Comparison of ENCODE assay signal across 8 cellular contexts in genomic region chr12:6452245-6452731, GRCh38. TPM values are rescaled to one million over a fixed set of nuclear protein-coding genes. Genes with fewer than 3 reads are reported as not detected.
DNase-seq lines count a peak whose midpoint lies in the region; ATAC-seq, FAIRE-seq and TF ChIP-seq lines count a peak whose summit lies in the region.

No MANE protein-coding gene starts in this region.

- no peak for FAIRE-seq in RCC 7860 (lab: Jason Lieb, UNC)

- H3K36me3 ChIP-seq in Peyer's patch (peaks cover 0 to 36% (median 0%) of the 10 kb centered on the region in 3 donors), upper lobe of right lung (peaks cover 32% of the 10 kb centered on the region)

- no peak for DNase-seq in T-helper 1 cell
- DNase-seq in Peyer's patch = peak; percentile 41 to 76 (median 70)
- DNase-seq in effector memory CD8-positive, alpha-beta T cell = no peak
- DNase-seq in upper lobe of right lung = no peak
- no peak for DNase-seq in RCC 7860 (ENCODE audit: low spot score)

- H3K9me3 Mint-ChIP-seq in T-helper 1 cell treated with Interleukin-12 subunit alpha and Interleukin-12 subunit beta and Interleukin-4 antibody, amounts not matched to agents 30 μg/mL and 1 μg/mL, for 36 hours = no peaks in the 10 kb centered on the region
- no peaks in the 10 kb centered on the region for H3K9me3 Mint-ChIP-seq in effector memory CD8-positive, alpha-beta T cell

- peak overlapping the region; percentile 98 for H3K4me3 Mint-ChIP-seq in T-helper 1 cell treated with Interleukin-12 subunit alpha and Interleukin-12 subunit beta and Interleukin-4 antibody, amounts not matched to agents 30 μg/mL and 1 μg/mL, for 36 hours
- peak overlapping the region; percentile 100 for H3K4me3 Mint-ChIP-seq in effector memory CD8-positive, alpha-beta T cell

- peaks cover 65% of the 10 kb centered on the region for H3K36me3 Mint-ChIP-seq in T-helper 1 cell treated with Interleukin-12 subunit alpha and Interleukin-12 subunit beta and Interleukin-4 antibody, amounts not matched to agents 30 μg/mL and 1 μg/mL, for 36 hours (ENCODE audit: low read depth)
- H3K36me3 Mint-ChIP-seq in effector memory CD8-positive, alpha-beta T cell (ENCODE audit: insufficient read depth) = peaks cover 70% of the 10 kb centered on the region

- H3K4me1 ChIP-seq in Peyer's patch (peaks cover 0 to 24% (median 15%) of the 10 kb centered on the region in 4 donors), mononuclear cell (ENCODE audit: insufficient read depth, low read length) (peaks cover 52% of the 10 kb centered on the region), upper lobe of right lung (peaks cover 21% of the 10 kb centered on the region)

- H3K27ac Mint-ChIP-seq in T-helper 1 cell treated with Interleukin-12 subunit alpha and Interleukin-12 subunit beta and Interleukin-4 antibody, amounts not matched to agents 30 μg/mL and 1 μg/mL, for 36 hours = peak overlapping the region; percentile 97
- peak overlapping the region; percentile 100 for H3K27ac Mint-ChIP-seq in effector memory CD8-positive, alpha-beta T cell

- peaks cover 51% of the 10 kb centered on the region for H3K4me1 Mint-ChIP-seq in T-helper 1 cell treated with Interleukin-12 subunit alpha and Interleukin-12 subunit beta and Interleukin-4 antibody, amounts not matched to agents 30 μg/mL and 1 μg/mL, for 36 hours (ENCODE audit: low read depth)
- H3K4me1 Mint-ChIP-seq in effector memory CD8-positive, alpha-beta T cell (ENCODE audit: low read depth in 2 of 2) = peaks cover 44 to 56% of the 10 kb centered on the region in 2 donors

- H3K27me3 ChIP-seq in Peyer's patch = no peaks in the 10 kb centered on the region
- H3K27me3 ChIP-seq in mononuclear cell (ENCODE audit: insufficient read depth, low read length) = no peaks in the 10 kb centered on the region
- H3K27me3 ChIP-seq in upper lobe of right lung = no peaks in the 10 kb centered on the region

- TF ChIP-seq CTCF in Peyer's patch (IDR thresholded peaks at IDR 0.05) (no peak), upper lobe of right lung (IDR thresholded peaks at IDR 0.05) (no peak)

- peak; percentile 2 for ATAC-seq in effector memory CD8-positive, alpha-beta T cell (replicated peaks)
- ATAC-seq in upper lobe of right lung (peak; percentile 30), GM19328 (IDR thresholded peaks at IDR 0.05; ENCODE audit: unreplicated experiment) (no peak)

- H3K27ac ChIP-seq in Peyer's patch = peak overlapping the region; percentile 89 to 98 (median 94)
- peak overlapping the region; percentile 98 for H3K27ac ChIP-seq in upper lobe of right lung

- intact Hi-C loops in upper lobe of right lung (cut with DNase I) = no loop called here

- H3K4me3 ChIP-seq in Peyer's patch = peak overlapping the region; percentile 53 to 79 (median 66)
- H3K4me3 ChIP-seq in mononuclear cell (ENCODE audit: low read length) = peak overlapping the region; percentile 83
- H3K4me3 ChIP-seq in upper lobe of right lung = peak overlapping the region; percentile 76

- H3K27me3 Mint-ChIP-seq in T-helper 1 cell treated with Interleukin-12 subunit alpha and Interleukin-12 subunit beta and Interleukin-4 antibody, amounts not matched to agents 30 μg/mL and 1 μg/mL, for 36 hours (ENCODE audit: low read depth) = no peaks in the 10 kb centered on the region
- H3K27me3 Mint-ChIP-seq in effector memory CD8-positive, alpha-beta T cell = no peaks in the 10 kb centered on the region

- H3K9me3 ChIP-seq in Peyer's patch = no peaks in the 10 kb centered on the region
- H3K9me3 ChIP-seq in mononuclear cell (ENCODE audit: low read depth, low read length) = no peaks in the 10 kb centered on the region
- no peaks in the 10 kb centered on the region for H3K9me3 ChIP-seq in upper lobe of right lung

- peak in 1 of 2 donors; percentile 3 for TF ChIP-seq POLR2A in Peyer's patch (IDR thresholded peaks at IDR 0.05)

RNA-seq across cellular contexts. Expression of gene TAPBPL, which starts 0.4 kb away (rescaled TPM):
- total RNA-seq in Peyer's patch (100 to 1,000 TPM in 2 of 4 donors, 10 to 100 TPM in 2; 44.6 to 124 (median 95.5) TPM), mononuclear cell (28.7 TPM), upper lobe of right lung (28.4 TPM)

RNA-seq across cellular contexts. Expression of gene CD27, which starts 7.5 kb away (rescaled TPM):
- total RNA-seq in Peyer's patch = 10 to 100 TPM in 1 of 4 donors, 1 to 10 TPM in 3; 1.0 to 20.6 (median 2.3) TPM
- 24.3 TPM for total RNA-seq in mononuclear cell
- total RNA-seq in upper lobe of right lung = 1.5 TPM

RNA-seq across cellular contexts. Expression of gene VAMP1, which starts 18.2 kb away (rescaled TPM):
- total RNA-seq in Peyer's patch = 10 to 100 TPM in 2 of 4 donors, 1 to 10 TPM in 2; 5.3 to 17.4 (median 9.3) TPM
- total RNA-seq in mononuclear cell = 13.9 TPM
- total RNA-seq in upper lobe of right lung = 6.3 TPM

RNA-seq across cellular contexts. Expression of gene MRPL51, which starts 40.8 kb away (rescaled TPM):
- 10 to 100 TPM; 23.5 to 71.8 (median 61.6) TPM for total RNA-seq in Peyer's patch
- total RNA-seq in mononuclear cell = 14.7 TPM
- total RNA-seq in upper lobe of right lung = 114 TPM

RNA-seq across cellular contexts. Expression of gene NCAPD2, which starts 41.6 kb away (rescaled TPM):
- total RNA-seq in Peyer's patch (10 to 100 TPM; 26.1 to 86.6 (median 32.7) TPM), mononuclear cell (7.5 TPM), upper lobe of right lung (26.7 TPM)

Comparison
In these comparisons a context has a peak if more than half of its experiments do, and no peak if none do; other contexts are left out.
1. DNase-seq: peak in Peyer's patch (3 of 3); none in T-helper 1 cell (0 of 5), effector memory CD8-positive, alpha-beta T cell (0 of 3), upper lobe of right lung (single experiment) and RCC 7860 (single experiment).
2. Peak in every context shown above with its lines, with median percentiles within 50 percentile points of each other: H3K4me3 ChIP-seq.